ENCODE assay signal across 12 cellular contexts in the genomic region with DNA sequence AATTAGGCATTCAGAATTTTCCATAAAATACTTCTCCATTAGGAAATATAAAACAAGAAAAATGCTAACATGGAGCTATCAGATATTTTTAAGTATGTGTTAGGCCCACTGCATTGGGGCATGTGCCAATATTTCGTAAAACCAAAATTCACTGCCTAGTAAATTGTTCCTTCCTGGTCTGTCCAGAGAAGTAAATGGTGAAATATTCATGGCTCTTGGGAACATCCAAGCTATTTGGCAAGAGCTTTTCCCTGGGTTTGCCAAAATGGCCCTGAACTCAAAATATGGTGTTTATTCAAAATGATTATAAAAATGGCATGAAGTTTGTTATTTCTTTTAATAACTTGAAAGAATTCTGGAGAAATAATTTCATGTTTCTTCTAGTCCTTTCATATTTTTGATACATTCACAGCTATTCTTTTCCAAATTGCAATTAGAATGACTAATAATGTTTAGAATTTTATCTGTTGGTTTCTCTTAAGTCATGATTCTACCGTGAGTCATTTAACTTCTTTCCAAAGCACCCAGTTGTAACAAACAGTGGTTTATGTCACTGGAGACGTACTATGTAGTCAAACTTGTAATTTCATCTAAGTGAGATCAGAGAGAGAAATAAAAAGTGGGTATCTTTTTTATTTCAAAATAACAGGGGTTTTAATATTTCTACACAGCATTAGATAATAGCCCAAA. TPM values are rescaled to one million over a fixed set of nuclear protein-coding genes. Genes with fewer than 3 reads are reported as not detected.
DNase-seq lines count a peak whose midpoint lies in the region; ATAC-seq and TF ChIP-seq lines count a peak whose summit lies in the region.
"Had no signal": no experiment of that assay in that cellular context is flagged by ENCODE, and none has a peak within 500 bp of the region (broad histone marks: within the 10 kb centered on the region; RNA-seq: fewer than 3 reads in every experiment).

No MANE protein-coding gene starts in this region.

- H3K27me3 ChIP-seq in SK-N-SH (ENCODE audit: insufficient read depth) (no peaks in the 10 kb centered on the region), gastrocnemius medialis (no peaks in the 10 kb centered on the region)

- H3K4me3 ChIP-seq in SK-N-SH (ENCODE audit: low read depth in 2 of 2, low read length in 1 of 2): no peak overlapping the region
- no peak overlapping the region for H3K4me3 ChIP-seq in fibroblast of villous mesenchyme (ENCODE audit: low read depth, low read length)
- no peak overlapping the region for H3K4me3 ChIP-seq in gastrocnemius medialis

- 0 out of 2 replicates have a peak overlapping the region, but pooled peaks have one; percentile 4 for H3K4me2 ChIP-seq in SK-N-SH

- intact Hi-C loops in gastrocnemius medialis (cut with DNase I; ENCODE audit: low total_unique reads): loop anchor here (1.0 kb wide), 1 partner anchor 25 kb away; no protein-coding TSS in a partner anchor

- H3K4me1 ChIP-seq in SK-N-SH (ENCODE audit: control insufficient read depth in 1 of 2, insufficient read depth in 2 of 2, low read depth in 1 of 2, low read length in 1 of 2) (no peaks in the 10 kb centered on the region; a peak in 2 of 4 replicates), gastrocnemius medialis (peaks cover 11 to 28% of the 10 kb centered on the region in 2 donors)

- POLR2A ChIA-PET in SK-N-SH (lab: Yijun Ruan, JAX): no interaction called here

- CTCF ChIA-PET in SK-N-SH (lab: Yijun Ruan, JAX): interaction anchor here (1.0 to 1.6 kb wide), 3 partner anchors 25 to 908 kb away, joined by 3 to 4 read pairs (median 3); no protein-coding TSS in a partner anchor

- H3K9ac ChIP-seq in SK-N-SH: no peak overlapping the region

- H3K9me3 ChIP-seq in SK-N-SH: no peaks in the 10 kb centered on the region
- H3K9me3 ChIP-seq in gastrocnemius medialis: no peaks in the 10 kb centered on the region

- in situ Hi-C loops in gastrocnemius medialis (cut with MboI; ENCODE audit: low sequenced_read_pairs in 4 of 4): no loop called here

- ATAC-seq in gastrocnemius medialis (peak; percentile 69 to 74), GM19463 (IDR thresholded peaks at IDR 0.05; ENCODE audit: unreplicated experiment) (no peak)

- TF ChIP-seq POLR2A in gastrocnemius medialis (IDR thresholded peaks at IDR 0.05): no peak

- no peaks in the 10 kb centered on the region for H3K9me2 ChIP-seq in SK-N-SH

- no peaks in the 10 kb centered on the region for H3K36me3 ChIP-seq in SK-N-SH (replicated peaks in 1 of 2; ENCODE audit: control insufficient read depth in 1 of 2, insufficient read depth in 2 of 2, low read length in 1 of 2)
- H3K36me3 ChIP-seq in gastrocnemius medialis: no peaks in the 10 kb centered on the region

- TF ChIP-seq RAD21 in SK-N-SH (IDR thresholded peaks at IDR 0.05; ENCODE audit: low read length): no peak

- TF ChIP-seq CTCF in SK-N-SH (IDR thresholded peaks at IDR 0.05): no peak
- TF ChIP-seq CTCF in fibroblast of villous mesenchyme (IDR thresholded peaks at IDR 0.05; ENCODE audit: insufficient read depth, low read depth, low read length): no peak
- no peak for TF ChIP-seq CTCF in gastrocnemius medialis (IDR thresholded peaks at IDR 0.05 in 4 of 5, conservative IDR thresholded peaks at IDR 0.05 in 1 of 5)

- no peak overlapping the region for H2AFZ ChIP-seq in SK-N-SH (ENCODE audit: low read depth)

- H3K79me2 ChIP-seq in SK-N-SH (ENCODE audit: insufficient read depth): no peaks in the 10 kb centered on the region

- H4K20me1 ChIP-seq in SK-N-SH (ENCODE audit: insufficient read depth): no peaks in the 10 kb centered on the region

- peak in 1 of 2 experiments; percentile 26; a peak in 1 of 4 replicates for TF ChIP-seq EP300 in SK-N-SH (IDR thresholded peaks at IDR 0.05; ENCODE audit: borderline replicate concordance in 1 of 2, low read depth in 1 of 2, low read length in 1 of 2)

- H3F3A ChIP-seq in SK-N-SH (replicated peaks; ENCODE audit: insufficient read depth): peaks cover 6% of the 10 kb centered on the region

- DNase-seq in Daoy (ENCODE audit: low read depth) (peak; percentile 51), SK-N-SH (no peak), fibroblast of villous mesenchyme (ENCODE audit: low read depth) (peak; percentile 85), gastrocnemius medialis (peak; percentile 8 to 31), Ammon's horn (ENCODE audit: low spot score) (no peak), middle frontal gyrus (ENCODE audit: extremely low spot score, low spot score) (no peak), GM19240 (ENCODE audit: insufficient read length, low spot score) (no peak)
- DNase-seq: activated gamma-delta T cell, GF-D8, NCI-H2171 treated with DMSO at 0.1 percent for 48 hours, retina had no signal

- WGBS in SK-N-SH (ENCODE audit: low lambda C conversion rate): 25% methylated on average over 3 of the region's 3 CpGs

- H3K27ac ChIP-seq in SK-N-SH (ENCODE audit: low read depth in 2 of 2, low read length in 1 of 2) (peak overlapping the region in 1 of 2 experiments; percentile 27; a peak in 2 of 4 replicates), gastrocnemius medialis (peak overlapping the region in 3 of 4 donors; percentile 51 to 54 (median 52))

TF ChIP-seq in SK-N-SH, 30 proteins besides CTCF, POLR2A, EP300 and RAD21 (continues in another document):
- TF ChIP-seq GABPA (IDR thresholded peaks at IDR 0.05; ENCODE audit: low read depth) (no peak), TEAD4 (IDR thresholded peaks at IDR 0.05; ENCODE audit: borderline replicate concordance, insufficient read depth) (peak; percentile 32; the same call in 1 of the 2 replicates), FOSL2 (IDR thresholded peaks at IDR 0.05; ENCODE audit: borderline replicate concordance, low read depth) (peak; percentile 65; the same call in 1 of the 2 replicates), ELF1 (IDR thresholded peaks at IDR 0.05) (no peak), POLR2AphosphoS5 (IDR thresholded peaks at IDR 0.05; ENCODE audit: low read depth, low read length) (no peak), RXRA (IDR thresholded peaks at IDR 0.05; ENCODE audit: borderline replicate concordance, low read depth) (no peak), GATA2 (CRISPR knock-in tag; IDR thresholded peaks at IDR 0.05) (no peak), EZH2phosphoT487 (IDR thresholded peaks at IDR 0.05; ENCODE audit: borderline replicate concordance, low read depth) (no peak), RCOR1 (IDR thresholded peaks at IDR 0.05; ENCODE audit: low read length) (no peak), CHD2 (IDR thresholded peaks at IDR 0.05; ENCODE audit: low read length, partially characterized antibody) (no peak), RFX5 (IDR thresholded peaks at IDR 0.05; ENCODE audit: low read length) (no peak), TAF1 (IDR thresholded peaks at IDR 0.05; ENCODE audit: borderline replicate concordance, low read depth, low read length) (no peak)
- TF ChIP-seq, protein P1, sequence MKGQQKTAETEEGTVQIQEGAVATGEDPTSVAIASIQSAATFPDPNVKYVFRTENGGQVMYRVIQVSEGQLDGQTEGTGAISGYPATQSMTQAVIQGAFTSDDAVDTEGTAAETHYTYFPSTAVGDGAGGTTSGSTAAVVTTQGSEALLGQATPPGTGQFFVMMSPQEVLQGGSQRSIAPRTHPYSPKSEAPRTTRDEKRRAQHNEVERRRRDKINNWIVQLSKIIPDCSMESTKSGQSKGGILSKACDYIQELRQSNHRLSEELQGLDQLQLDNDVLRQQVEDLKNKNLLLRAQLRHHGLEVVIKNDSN (IDR thresholded peaks at IDR 0.05; ENCODE audit: borderline replicate concordance, low read depth): no peak
- TF ChIP-seq, protein P2, sequence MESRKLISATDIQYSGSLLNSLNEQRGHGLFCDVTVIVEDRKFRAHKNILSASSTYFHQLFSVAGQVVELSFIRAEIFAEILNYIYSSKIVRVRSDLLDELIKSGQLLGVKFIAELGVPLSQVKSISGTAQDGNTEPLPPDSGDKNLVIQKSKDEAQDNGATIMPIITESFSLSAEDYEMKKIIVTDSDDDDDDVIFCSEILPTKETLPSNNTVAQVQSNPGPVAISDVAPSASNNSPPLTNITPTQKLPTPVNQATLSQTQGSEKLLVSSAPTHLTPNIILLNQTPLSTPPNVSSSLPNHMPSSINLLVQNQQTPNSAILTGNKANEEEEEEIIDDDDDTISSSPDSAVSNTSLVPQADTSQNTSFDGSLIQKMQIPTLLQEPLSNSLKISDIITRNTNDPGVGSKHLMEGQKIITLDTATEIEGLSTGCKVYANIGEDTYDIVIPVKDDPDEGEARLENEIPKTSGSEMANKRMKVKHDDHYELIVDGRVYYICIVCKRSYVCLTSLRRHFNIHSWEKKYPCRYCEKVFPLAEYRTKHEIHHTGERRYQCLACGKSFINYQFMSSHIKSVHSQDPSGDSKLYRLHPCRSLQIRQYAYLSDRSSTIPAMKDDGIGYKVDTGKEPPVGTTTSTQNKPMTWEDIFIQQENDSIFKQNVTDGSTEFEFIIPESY (IDR thresholded peaks at IDR 0.05; ENCODE audit: borderline replicate concordance, low read depth): no peak

RNA-seq across cellular contexts. Expression of gene SLC19A2, which starts 25.7 kb away (rescaled TPM):
- 9.8 and 11.3 TPM in 2 replicates for total RNA-seq in Daoy (2014; rRNA removed; shearing (Covaris generic))
- 3.4 and 5.5 TPM in 2 replicates for polyA plus RNA-seq in SK-N-SH (2012; rRNA removed)
- polyA plus RNA-seq in SK-N-SH (2012; cell fraction: cytosol; rRNA removed): 3.9 and 4.3 TPM in 2 replicates
- 2.7 and 6.1 TPM in 2 replicates for polyA plus RNA-seq in SK-N-SH (2012; cell fraction: nucleus; rRNA removed)
- total RNA-seq in fibroblast of villous mesenchyme (7.3 and 7.7 TPM in 2 replicates), gastrocnemius medialis (100 to 1,000 TPM in 2 of 4 donors, 10 to 100 TPM in 2; 93.3 to 176 (median 99.8) TPM)

Comparison
In these comparisons a context has a peak if more than half of its experiments do, and no peak if none do; other contexts are left out.
1. DNase-seq: peak in Daoy (single experiment), fibroblast of villous mesenchyme (single experiment) and gastrocnemius medialis (2 of 2); none in SK-N-SH (single experiment), Ammon's horn (single experiment), middle frontal gyrus (single experiment) and GM19240 (single experiment).